In the genomic region with DNA sequence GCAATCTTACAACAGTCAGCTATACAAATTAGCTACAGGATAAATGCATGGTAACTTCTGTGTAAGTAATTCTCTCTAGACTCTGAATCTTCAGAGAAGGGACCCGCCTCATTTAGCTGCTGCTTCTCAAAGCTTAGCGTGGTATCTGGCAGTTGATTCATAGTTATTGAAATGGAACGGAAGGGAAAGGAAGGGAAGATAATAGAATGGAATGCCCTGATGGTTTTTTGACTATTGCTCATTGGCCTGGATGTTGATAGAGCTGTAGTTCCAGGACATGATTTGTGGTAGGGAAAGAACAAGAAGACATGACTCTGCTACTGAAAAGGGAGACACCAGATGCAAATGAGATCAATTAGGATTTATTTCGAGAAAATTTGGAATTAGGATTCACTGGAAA, we compare ENCODE assay signal across 21 cellular contexts.
"Had no signal": no experiment of that assay in that cellular context is flagged by ENCODE, and none has a peak within 500 bp of the region (broad histone marks: within the 10 kb centered on the region; RNA-seq: fewer than 3 reads in every experiment).

No MANE protein-coding gene starts in this region.

- H3K27ac Mint-ChIP-seq: effector memory CD8-positive, alpha-beta T cell; nephron progenitor cell; stimulated activated naive B cell treated with anti-CD40 and anti-IgM and Interleukin-4, amounts not matched to agents 10 μg/mL and 1 μg/mL and 100 μg/mL, for 72 hours; stimulated activated naive CD8-positive, alpha-beta T cell treated with anti-CD3 and anti-CD28 coated beads, Interleukin-15, Interleukin-2, amounts not matched to agents 100 ng/mL and 50 ng/mL, for 24 hours had no signal

- DNase-seq: cortex of kidney; effector memory CD8-positive, alpha-beta T cell; erythroblast; esophagus squamous epithelium; foreskin melanocyte; kidney; left ventricle myocardium superior; lower lobe of right lung; naive thymus-derived CD8-positive, alpha-beta T cell; nephron progenitor cell; pancreas; right lobe of liver; small intestine; stimulated activated CD4-positive, alpha-beta T cell treated with anti-CD3 and anti-CD28 coated beads, Interleukin-15, amount 100 ng/mL, for 24 hours; stimulated activated CD4-positive, alpha-beta T cell treated with anti-CD3 and anti-CD28 coated beads, Interleukin-2, amount 100 ng/mL, for 48 hours; stimulated activated naive B cell treated with anti-CD40 and anti-IgM and Interleukin-4, amounts not matched to agents 10 μg/mL and 1 μg/mL and 100 μg/mL, for 72 hours; transverse colon; upper lobe of right lung; uterus had no signal

- H3K36me3 ChIP-seq: esophagus squamous epithelium, lower lobe of right lung, neutrophil, pancreas, right lobe of liver, transverse colon, upper lobe of right lung, uterus had no signal

- H3K4me1 Mint-ChIP-seq: stimulated activated naive B cell treated with anti-CD40 and anti-IgM and Interleukin-4, amounts not matched to agents 10 μg/mL and 1 μg/mL and 100 μg/mL, for 72 hours had no signal

- ATAC-seq: effector memory CD8-positive, alpha-beta T cell; left ventricle myocardium superior; lower lobe of right lung; naive thymus-derived CD8-positive, alpha-beta T cell; pancreas; right lobe of liver; stimulated activated naive B cell treated with anti-CD40 and anti-IgM and Interleukin-4, amounts not matched to agents 10 μg/mL and 1 μg/mL and 100 μg/mL, for 72 hours; upper lobe of right lung had no signal

- H3K27ac ChIP-seq: esophagus squamous epithelium, lower lobe of right lung, neutrophil, pancreas, right lobe of liver, transverse colon, upper lobe of right lung, uterus had no signal

- H3K4me3 Mint-ChIP-seq: effector memory CD8-positive, alpha-beta T cell; naive thymus-derived CD8-positive, alpha-beta T cell; nephron progenitor cell; stimulated activated naive B cell treated with anti-CD40 and anti-IgM and Interleukin-4, amounts not matched to agents 10 μg/mL and 1 μg/mL and 100 μg/mL, for 72 hours; stimulated activated naive CD8-positive, alpha-beta T cell treated with anti-CD3 and anti-CD28 coated beads, Interleukin-15, Interleukin-2, amounts not matched to agents 100 ng/mL and 50 ng/mL, for 24 hours had no signal

- H3K4me1 ChIP-seq: esophagus squamous epithelium, lower lobe of right lung, pancreas, right lobe of liver, transverse colon, upper lobe of right lung, uterus had no signal

- H3K27me3 Mint-ChIP-seq: stimulated activated naive B cell treated with anti-CD40 and anti-IgM and Interleukin-4, amounts not matched to agents 10 μg/mL and 1 μg/mL and 100 μg/mL, for 72 hours had no signal

- H3K4me3 ChIP-seq: esophagus squamous epithelium, lower lobe of right lung, pancreas, right lobe of liver, transverse colon, upper lobe of right lung, uterus had no signal

- H3K27me3 ChIP-seq: esophagus squamous epithelium, neutrophil, pancreas, right lobe of liver, transverse colon, upper lobe of right lung, uterus had no signal

- H3K36me3 Mint-ChIP-seq: naive thymus-derived CD8-positive, alpha-beta T cell; stimulated activated naive B cell treated with anti-CD40 and anti-IgM and Interleukin-4, amounts not matched to agents 10 μg/mL and 1 μg/mL and 100 μg/mL, for 72 hours had no signal

- H3K9me3 Mint-ChIP-seq: effector memory CD8-positive, alpha-beta T cell; nephron progenitor cell had no signal
